In the genomic region with DNA sequence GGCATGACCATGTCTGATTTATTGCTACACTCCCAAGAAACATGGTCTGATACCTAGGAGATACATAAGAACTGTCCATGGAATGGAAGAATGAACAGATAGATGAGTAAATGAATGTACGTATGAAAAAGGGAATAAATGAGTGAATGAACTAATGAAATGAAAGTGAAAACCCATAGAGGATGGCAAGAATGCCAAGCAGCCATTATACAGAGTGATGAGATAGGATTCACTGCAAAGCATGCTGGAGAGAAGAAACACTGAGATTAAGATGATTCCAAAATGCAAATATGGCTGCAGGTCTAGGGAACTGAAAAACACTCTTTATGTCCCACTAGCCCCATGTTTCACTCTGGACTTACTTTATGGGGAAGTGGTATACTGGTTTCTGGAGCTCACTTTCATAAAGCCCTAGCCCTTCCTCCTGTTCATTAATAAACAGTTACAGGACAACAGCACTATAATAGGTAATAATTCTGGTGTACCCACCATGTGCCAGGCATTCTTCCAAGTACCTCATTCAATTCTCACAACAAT, we compare ENCODE assay signal across 12 cellular contexts.
A peak's percentile ranks its signal among the peaks of the same experiment; 100 is the strongest.
DNase-seq lines count a peak whose midpoint lies in the region; ATAC-seq and TF ChIP-seq lines count a peak whose summit lies in the region.
"Had no signal": no experiment of that assay in that cellular context is flagged by ENCODE, and none has a peak within 500 bp of the region (broad histone marks: within the 10 kb centered on the region; RNA-seq: fewer than 3 reads in every experiment).

No MANE protein-coding gene starts in this region.

- no peaks in the 10 kb centered on the region for H3K36me3 Mint-ChIP-seq in activated naive CD4-positive, alpha-beta T cell treated with anti-CD3 and anti-CD28 coated beads for 36 hours (ENCODE audit: low read depth)

- peaks cover 12% of the 10 kb centered on the region for H3K27me3 Mint-ChIP-seq in activated naive CD4-positive, alpha-beta T cell treated with anti-CD3 and anti-CD28 coated beads for 36 hours (ENCODE audit: low read depth)

- H3K9me3 ChIP-seq in mucosa of descending colon (no peaks in the 10 kb centered on the region), aorta (ENCODE audit: control insufficient read depth, low read length) (no peaks in the 10 kb centered on the region)
- H3K9me3 ChIP-seq: heart left ventricle had no signal

- no peaks in the 10 kb centered on the region for H3K4me1 Mint-ChIP-seq in activated naive CD4-positive, alpha-beta T cell treated with anti-CD3 and anti-CD28 coated beads for 36 hours (ENCODE audit: low read depth)

- no peak overlapping the region for H3K4me3 Mint-ChIP-seq in activated naive CD4-positive, alpha-beta T cell treated with anti-CD3 and anti-CD28 coated beads for 36 hours

- CTCF ChIA-PET in activated naive CD4-positive, alpha-beta T cell treated with anti-CD3 and anti-CD28 coated beads for 36 hours (lab: Charles Lee): no interaction called here

- H3K27ac ChIP-seq in aorta (ENCODE audit: low read depth in 1 of 2, low read length in 2 of 2): no peak overlapping the region
- H3K27ac ChIP-seq: heart left ventricle had no signal

- intact Hi-C loops in mucosa of descending colon (cut with DNase I, micrococcal nuclease) (no loop called here), aorta (cut with DNase I) (no loop called here)
- intact Hi-C loops in activated naive CD4-positive, alpha-beta T cell treated with anti-CD3 and anti-CD28 coated beads for 36 hours (cut with micrococcal nuclease): no loop called here

- H3K4me3 ChIP-seq in mucosa of descending colon (no peak overlapping the region), aorta (ENCODE audit: low read length in 2 of 2) (no peak overlapping the region)
- H3K4me3 ChIP-seq: heart left ventricle had no signal

- 37 to 92% methylated on average over 1 of the region's 1 CpG for WGBS in aorta, 2 donors

- ATAC-seq in GM18508 (IDR thresholded peaks at IDR 0.05; ENCODE audit: insufficient read depth, unreplicated experiment) (peak; percentile 56), GM21360 (IDR thresholded peaks at IDR 0.05; ENCODE audit: unreplicated experiment) (peak; percentile 83), HG02943 (IDR thresholded peaks at IDR 0.05; ENCODE audit: low read depth, unreplicated experiment) (peak; percentile 73), HG03571 (IDR thresholded peaks at IDR 0.05; ENCODE audit: unreplicated experiment) (peak; percentile 91), mucosa of descending colon (no peak), aorta (ENCODE audit: low FRiP score) (no peak)
- ATAC-seq: heart left ventricle, left lobe of liver had no signal

- peaks cover 0 to 4% of the 10 kb centered on the region in 2 donors for H3K27me3 ChIP-seq in aorta (ENCODE audit: control insufficient read depth in 1 of 2, insufficient read depth in 2 of 2, low read length in 1 of 2)

- H3K27ac Mint-ChIP-seq in activated naive CD4-positive, alpha-beta T cell treated with anti-CD3 and anti-CD28 coated beads for 36 hours: no peak overlapping the region

- DNase-seq in RPMI8226 (no peak), mucosa of descending colon (no peak), aorta (no peak)
- DNase-seq in activated naive CD4-positive, alpha-beta T cell treated with anti-CD3 and anti-CD28 coated beads for 36 hours: no peak
- DNase-seq: EL, heart left ventricle, NCI-H146 had no signal

- no peaks in the 10 kb centered on the region for H3K9me3 Mint-ChIP-seq in activated naive CD4-positive, alpha-beta T cell treated with anti-CD3 and anti-CD28 coated beads for 36 hours

- H3K36me3 ChIP-seq in mucosa of descending colon (ENCODE audit: low read depth) (no peaks in the 10 kb centered on the region), aorta (ENCODE audit: control insufficient read depth in 1 of 2, insufficient read depth in 2 of 2, low read length in 1 of 2) (no peaks in the 10 kb centered on the region)
- H3K36me3 ChIP-seq: heart left ventricle had no signal

- no peaks in the 10 kb centered on the region for H3K4me1 ChIP-seq in mucosa of descending colon (ENCODE audit: low read depth)
- no peaks in the 10 kb centered on the region for H3K4me1 ChIP-seq in aorta (ENCODE audit: control insufficient read depth in 1 of 2, insufficient read depth in 2 of 2, low read length in 2 of 2)

- TF ChIP-seq CTCF in mucosa of descending colon (IDR thresholded peaks at IDR 0.05): no peak

Comparison
In these comparisons a context has a peak if more than half of its experiments do, and no peak if none do; other contexts are left out.
1. ATAC-seq: peak in GM18508 (single experiment), GM21360 (single experiment), HG02943 (single experiment) and HG03571 (single experiment); none in mucosa of descending colon (single experiment) and aorta (single experiment).